ENCODE assay signal across 21 cellular contexts in the genomic region with DNA sequence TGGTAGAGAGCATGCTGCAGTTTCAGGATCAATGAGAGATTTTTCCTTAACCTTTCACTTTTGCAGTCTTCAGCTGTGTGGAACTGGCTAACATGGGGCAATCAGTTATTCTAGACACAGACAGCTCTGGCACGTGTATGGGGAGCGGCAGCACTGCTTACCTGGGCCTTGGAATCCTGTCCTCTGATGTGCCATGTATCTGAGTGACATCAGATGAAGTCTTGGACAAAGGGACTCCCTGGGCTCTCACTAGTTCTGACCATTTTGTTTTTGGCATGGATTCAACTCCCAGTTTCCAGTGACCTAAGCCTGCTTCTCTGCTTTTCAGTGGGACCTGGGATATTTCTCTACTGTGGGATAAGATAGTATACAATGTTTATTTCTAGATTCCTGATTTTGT. TPM values are rescaled to one million over a fixed set of nuclear protein-coding genes. Genes with fewer than 3 reads are reported as not detected.
DNase-seq lines count a peak whose midpoint lies in the region; ATAC-seq, FAIRE-seq and TF ChIP-seq lines count a peak whose summit lies in the region.
"Had no signal": no experiment of that assay in that cellular context is flagged by ENCODE, and none has a peak within 500 bp of the region (broad histone marks: within the 10 kb centered on the region; RNA-seq: fewer than 3 reads in every experiment).

No MANE protein-coding gene starts in this region.

- H3K4me1 Mint-ChIP-seq in activated naive CD8-positive, alpha-beta T cell treated with anti-CD3 and anti-CD28 coated beads, Interleukin-2, amount 10 ng/mL, durations not matched to agents 7 days and 5 days = peaks cover 17% of the 10 kb centered on the region
- H3K4me1 Mint-ChIP-seq in activated naive CD8-positive, alpha-beta T cell treated with anti-CD3 and anti-CD28 coated beads for 36 hours = peaks cover 8% of the 10 kb centered on the region
- H3K4me1 Mint-ChIP-seq in osteocyte (ENCODE audit: unreplicated experiment) = peaks cover 11% of the 10 kb centered on the region
- H3K4me1 Mint-ChIP-seq: B cell had no signal

- POLR2A ChIA-PET in activated naive CD8-positive, alpha-beta T cell treated with anti-CD3 and anti-CD28 coated beads, Interleukin-2, amount 10 ng/mL, durations not matched to agents 7 days and 5 days (lab: Charles Lee) = no interaction called here

- no peak overlapping the region for H3K4me3 Mint-ChIP-seq in activated naive CD8-positive, alpha-beta T cell treated with anti-CD3 and anti-CD28 coated beads, Interleukin-2, amount 10 ng/mL, durations not matched to agents 7 days and 5 days
- no peak overlapping the region for H3K4me3 Mint-ChIP-seq in activated naive CD8-positive, alpha-beta T cell treated with anti-CD3 and anti-CD28 coated beads for 36 hours
- no peak overlapping the region for H3K4me3 Mint-ChIP-seq in osteocyte (ENCODE audit: unreplicated experiment)
- H3K4me3 Mint-ChIP-seq: B cell had no signal

- H3K27ac Mint-ChIP-seq in activated naive CD8-positive, alpha-beta T cell treated with anti-CD3 and anti-CD28 coated beads, Interleukin-2, amount 10 ng/mL, durations not matched to agents 7 days and 5 days = peak overlapping the region; percentile 15
- no peak overlapping the region for H3K27ac Mint-ChIP-seq in activated naive CD8-positive, alpha-beta T cell treated with anti-CD3 and anti-CD28 coated beads for 36 hours
- H3K27ac Mint-ChIP-seq in osteocyte (ENCODE audit: unreplicated experiment) = no peak overlapping the region
- H3K27ac Mint-ChIP-seq: B cell had no signal

- DNase-seq in activated naive CD8-positive, alpha-beta T cell treated with anti-CD3 and anti-CD28 coated beads, Interleukin-2, amount 10 ng/mL, durations not matched to agents 7 days and 5 days = no peak
- no peak for DNase-seq in activated naive CD8-positive, alpha-beta T cell treated with anti-CD3 and anti-CD28 coated beads for 36 hours
- DNase-seq in ecto neural progenitor cell (ENCODE audit: low spot score) (peak; percentile 25), osteocyte (ENCODE audit: extremely low spot score, unreplicated experiment) (peak; percentile 19), urothelium cell line (ENCODE audit: low spot score) (no peak), NCI-H2227 treated with DMSO at 0.1 percent for 48 hours (lab: John Stamatoyannopoulos, UW) (no peak), 8988T (no peak)
- DNase-seq: DMS79, IMR-90, NCI-H1092 treated with DMSO at 0.1 percent for 48 hours, NCI-H1436 treated with DMSO at 0.1 percent for 48 hours, NCI-H2029, NCI-H226, NCI-H510A treated with DMSO at 0.1 percent for 48 hours, NCI-H774 had no signal

- no peak for FAIRE-seq in urothelium cell line (lab: Jason Lieb, UNC)
- FAIRE-seq: A204.1, GM12878, H54, HTR-8/SVneo had no signal

- H3K36me3 Mint-ChIP-seq in activated naive CD8-positive, alpha-beta T cell treated with anti-CD3 and anti-CD28 coated beads, Interleukin-2, amount 10 ng/mL, durations not matched to agents 7 days and 5 days = peaks cover 62% of the 10 kb centered on the region
- peaks cover 35% of the 10 kb centered on the region for H3K36me3 Mint-ChIP-seq in activated naive CD8-positive, alpha-beta T cell treated with anti-CD3 and anti-CD28 coated beads for 36 hours
- no peaks in the 10 kb centered on the region for H3K36me3 Mint-ChIP-seq in osteocyte (ENCODE audit: unreplicated experiment)

- H3K9me3 Mint-ChIP-seq in activated naive CD8-positive, alpha-beta T cell treated with anti-CD3 and anti-CD28 coated beads, Interleukin-2, amount 10 ng/mL, durations not matched to agents 7 days and 5 days = no peaks in the 10 kb centered on the region
- H3K9me3 Mint-ChIP-seq in activated naive CD8-positive, alpha-beta T cell treated with anti-CD3 and anti-CD28 coated beads for 36 hours = no peaks in the 10 kb centered on the region
- no peaks in the 10 kb centered on the region for H3K9me3 Mint-ChIP-seq in osteocyte (ENCODE audit: unreplicated experiment)

- no peak for ATAC-seq in activated naive CD8-positive, alpha-beta T cell treated with anti-CD3 and anti-CD28 coated beads, Interleukin-2, amount 10 ng/mL, durations not matched to agents 7 days and 5 days (ENCODE audit: low read depth)
- ATAC-seq: GM12878, Right ventricle myocardium inferior had no signal

- no peaks in the 10 kb centered on the region for H3K27me3 Mint-ChIP-seq in activated naive CD8-positive, alpha-beta T cell treated with anti-CD3 and anti-CD28 coated beads, Interleukin-2, amount 10 ng/mL, durations not matched to agents 7 days and 5 days
- H3K27me3 Mint-ChIP-seq in activated naive CD8-positive, alpha-beta T cell treated with anti-CD3 and anti-CD28 coated beads for 36 hours = no peaks in the 10 kb centered on the region
- no peaks in the 10 kb centered on the region for H3K27me3 Mint-ChIP-seq in osteocyte (ENCODE audit: unreplicated experiment)
- H3K27me3 Mint-ChIP-seq: B cell had no signal

- no peak for TF ChIP-seq CTCF in osteocyte (IDR thresholded peaks at IDR 0.05)

RNA-seq across cellular contexts. Expression of gene RNF144A, which starts 54.3 kb away (rescaled TPM):
- 10 to 100 TPM; 78.7 to 91.1 TPM for total RNA-seq in activated naive CD8-positive, alpha-beta T cell treated with anti-CD3 and anti-CD28 coated beads, Interleukin-2, amount 10 ng/mL, durations not matched to agents 7 days and 5 days
- total RNA-seq in activated naive CD8-positive, alpha-beta T cell treated with anti-CD3 and anti-CD28 coated beads for 36 hours = 10 to 100 TPM; 29.7 to 31.4 TPM
- 9.0 and 9.6 TPM in 2 replicates for total RNA-seq in osteocyte

Comparison
In these comparisons a context has a peak if more than half of its experiments do, and no peak if none do; other contexts are left out.
1. DNase-seq: peak in ecto neural progenitor cell (single experiment) and osteocyte (single experiment); none in activated naive CD8-positive, alpha-beta T cell treated with anti-CD3 and anti-CD28 coated beads, Interleukin-2, amount 10 ng/mL, durations not matched to agents 7 days and 5 days (single experiment), activated naive CD8-positive, alpha-beta T cell treated with anti-CD3 and anti-CD28 coated beads for 36 hours (single experiment), urothelium cell line (single experiment), NCI-H2227 treated with DMSO at 0.1 percent for 48 hours (single experiment) and 8988T (single experiment).